ENCODE assay signal across 21 cellular contexts in the genomic region with DNA sequence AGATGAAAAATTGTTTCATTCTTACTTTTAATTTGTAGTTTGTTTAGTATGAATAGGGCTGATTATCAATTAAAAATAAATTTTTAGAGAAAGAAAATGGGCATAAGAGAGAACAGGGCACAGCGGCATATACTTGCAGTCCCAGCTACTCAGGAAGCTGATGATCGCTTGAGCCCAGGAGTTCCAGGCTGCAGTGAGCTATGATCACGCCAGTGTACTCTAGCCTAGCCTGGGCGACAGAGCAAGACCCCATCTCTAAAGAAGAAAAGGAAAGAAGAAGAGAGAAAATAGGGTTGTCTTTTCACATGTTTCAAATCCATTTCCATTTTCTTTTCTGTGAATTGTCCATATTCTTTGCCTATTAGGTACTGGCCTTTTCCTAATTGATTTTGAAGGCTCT.
"Had no signal": no experiment of that assay in that cellular context is flagged by ENCODE, and none has a peak within 500 bp of the region (broad histone marks: within the 10 kb centered on the region; RNA-seq: fewer than 3 reads in every experiment).

No MANE protein-coding gene starts in this region.

- H3K36me3 Mint-ChIP-seq: natural killer cell treated with Interleukin-12 subunit alpha and Interleukin-12 subunit beta and Interleukin-15 and Interleukin-18, amount 100 ng/mL, for 72 hours had no signal

- H3K27me3 Mint-ChIP-seq: activated naive CD4-positive, alpha-beta T cell treated with anti-CD3 and anti-CD28 coated beads, Interleukin-2, amount 10 ng/mL, durations not matched to agents 7 days and 5 days; activated naive CD8-positive, alpha-beta T cell treated with anti-CD3 and anti-CD28 coated beads, Interleukin-2, amount 50 U/mL, for 24 hours; central memory CD8-positive, alpha-beta T cell; natural killer cell treated with Interleukin-12 subunit alpha and Interleukin-12 subunit beta and Interleukin-15 and Interleukin-18, amount 100 ng/mL, for 72 hours; stimulated activated naive B cell treated with anti-CD40 and anti-IgM and Interleukin-4, amounts not matched to agents 10 μg/mL and 1 μg/mL and 100 μg/mL, for 72 hours had no signal

- H3K27ac Mint-ChIP-seq: activated naive CD4-positive, alpha-beta T cell treated with anti-CD3 and anti-CD28 coated beads, Interleukin-2, amount 10 ng/mL, durations not matched to agents 7 days and 5 days; activated naive CD8-positive, alpha-beta T cell treated with anti-CD3 and anti-CD28 coated beads, Interleukin-2, amount 50 U/mL, for 24 hours; T-helper 2 cell treated with Interferon-gamma antibody and Interleukin-4, amounts not matched to agents 5 μg/mL and 100 μg/mL, for 36 hours had no signal

- H3K4me3 ChIP-seq: colonic mucosa, gastroesophageal sphincter, heart left ventricle, spleen, transverse colon had no signal

- DNase-seq: activated CD4-positive, alpha-beta T cell treated with anti-CD3 and anti-CD28 coated beads for 48 hours; activated CD4-positive, CD25-positive, alpha-beta regulatory T cell; activated CD8-positive, alpha-beta memory T cell treated with anti-CD3 and anti-CD28 coated beads for 24 hours; activated CD8-positive, alpha-beta memory T cell treated with anti-CD3 and anti-CD28 coated beads, Interleukin-2, amount 50 U/mL, for 48 hours; activated effector memory CD4-positive, alpha-beta T cell treated with Interleukin-2 at 50 U/mL for 16 hours; activated naive CD4-positive, alpha-beta T cell treated with anti-CD3 and anti-CD28 coated beads, Interleukin-2, amount 10 ng/mL, durations not matched to agents 7 days and 5 days; activated naive CD8-positive, alpha-beta T cell treated with anti-CD3 and anti-CD28 coated beads, Interleukin-2, amount 50 U/mL, for 24 hours; activated T-cell treated with anti-CD3 and anti-CD28 coated beads, Interleukin-2, amount 50 U/mL, for 48 hours; anterior cingulate cortex; colonic mucosa; heart left ventricle; left cardiac atrium; SK-N-SH; spleen; stimulated activated naive B cell treated with anti-CD40 and anti-IgM and Interleukin-4, amounts not matched to agents 10 μg/mL and 1 μg/mL and 100 μg/mL, for 72 hours; transverse colon had no signal

- ATAC-seq: activated naive CD8-positive, alpha-beta T cell treated with anti-CD3 and anti-CD28 coated beads, Interleukin-2, amount 50 U/mL, for 24 hours; gastroesophageal sphincter; heart left ventricle; left cardiac atrium; natural killer cell treated with Interleukin-12 subunit alpha and Interleukin-12 subunit beta and Interleukin-15 and Interleukin-18, amount 100 ng/mL, for 72 hours; stimulated activated naive B cell treated with anti-CD40 and anti-IgM and Interleukin-4, amounts not matched to agents 10 μg/mL and 1 μg/mL and 100 μg/mL, for 72 hours had no signal

- H3K4me3 Mint-ChIP-seq: activated naive CD4-positive, alpha-beta T cell treated with anti-CD3 and anti-CD28 coated beads, Interleukin-2, amount 10 ng/mL, durations not matched to agents 7 days and 5 days; activated naive CD8-positive, alpha-beta T cell treated with anti-CD3 and anti-CD28 coated beads, Interleukin-2, amount 50 U/mL, for 24 hours; central memory CD8-positive, alpha-beta T cell; natural killer cell treated with Interleukin-12 subunit alpha and Interleukin-12 subunit beta and Interleukin-15 and Interleukin-18, amount 100 ng/mL, for 72 hours; stimulated activated naive B cell treated with anti-CD40 and anti-IgM and Interleukin-4, amounts not matched to agents 10 μg/mL and 1 μg/mL and 100 μg/mL, for 72 hours; T-helper 2 cell treated with Interferon-gamma antibody and Interleukin-4, amounts not matched to agents 5 μg/mL and 100 μg/mL, for 36 hours had no signal

- H3K9me3 Mint-ChIP-seq: activated naive CD4-positive, alpha-beta T cell treated with anti-CD3 and anti-CD28 coated beads, Interleukin-2, amount 10 ng/mL, durations not matched to agents 7 days and 5 days; activated naive CD8-positive, alpha-beta T cell treated with anti-CD3 and anti-CD28 coated beads, Interleukin-2, amount 50 U/mL, for 24 hours; central memory CD8-positive, alpha-beta T cell; natural killer cell treated with Interleukin-12 subunit alpha and Interleukin-12 subunit beta and Interleukin-15 and Interleukin-18, amount 100 ng/mL, for 72 hours; T-helper 2 cell treated with Interferon-gamma antibody and Interleukin-4, amounts not matched to agents 5 μg/mL and 100 μg/mL, for 36 hours had no signal

- H3K27ac ChIP-seq: colonic mucosa, heart left ventricle, neutrophil, spleen had no signal
